ENCODE assay signal across 24 cellular contexts in the genomic region with DNA sequence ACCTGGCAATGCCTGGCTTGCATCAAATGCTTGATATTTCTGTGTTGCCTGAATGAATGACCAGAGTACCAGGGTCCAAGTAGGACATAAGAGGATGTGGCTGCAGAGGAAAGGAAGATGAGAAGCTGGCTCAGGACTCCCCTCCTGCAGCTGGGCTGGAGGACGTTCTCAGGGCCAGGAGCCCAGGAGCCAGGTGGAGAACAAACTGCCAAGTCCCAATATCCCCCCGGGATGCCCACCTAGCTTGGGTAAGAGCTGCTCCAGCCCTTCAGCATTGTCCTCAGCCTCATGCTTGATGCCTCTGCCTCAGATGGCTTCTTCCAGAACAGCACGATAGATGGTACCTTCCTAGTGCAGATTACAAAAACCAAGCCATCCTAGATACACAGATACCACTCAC. TPM values are rescaled to one million over a fixed set of nuclear protein-coding genes. Genes with fewer than 3 reads are reported as not detected.
"Had no signal": no experiment of that assay in that cellular context is flagged by ENCODE, and none has a peak within 500 bp of the region (broad histone marks: within the 10 kb centered on the region; RNA-seq: fewer than 3 reads in every experiment).

No MANE protein-coding gene starts in this region.

- DNase-seq: activated B cell treated with CpG ODN at 0.5 μM for 24 hours; activated CD4-positive, alpha-beta T cell treated with anti-CD3 and anti-CD28 coated beads, Interleukin-2, amount 10 ng/mL, durations not matched to agents 7 days and 5 days; activated CD8-positive, alpha-beta T cell treated with anti-CD3 and anti-CD28 coated beads for 36 hours; activated naive CD4-positive, alpha-beta T cell treated with anti-CD3 and anti-CD28 coated beads, Interleukin-2, amount 50 U/mL, for 16 hours; activated naive CD8-positive, alpha-beta T cell treated with anti-CD3 and anti-CD28 coated beads, Interleukin-2, amount 10 ng/mL, durations not matched to agents 7 days and 5 days; activated T-cell treated with anti-CD3 and anti-CD28 coated beads for 4 hours; anterior cingulate cortex; caudate nucleus; Karpas-422; MM.1S; NCI-H1105; NCI-H1436 treated with DMSO at 0.1 percent for 48 hours; NCI-H187; NCI-H2081; NCI-H510A treated with DMSO at 0.1 percent for 48 hours; NCI-H69; T-helper 2 cell; T1000 had no signal

- H3K27me3 Mint-ChIP-seq: activated CD4-positive, alpha-beta T cell treated with anti-CD3 and anti-CD28 coated beads, Interleukin-2, amount 10 ng/mL, durations not matched to agents 7 days and 5 days; activated T-helper 17 cell treated with anti-CD3 and anti-CD28 coated beads, Interleukin-2, amount 50 U/mL, for 72 hours had no signal

- H3K4me1 Mint-ChIP-seq: activated CD4-positive, alpha-beta T cell treated with anti-CD3 and anti-CD28 coated beads, Interleukin-2, amount 10 ng/mL, durations not matched to agents 7 days and 5 days; activated T-helper 17 cell treated with anti-CD3 and anti-CD28 coated beads, Interleukin-2, amount 50 U/mL, for 72 hours; T-cell had no signal

- H3K36me3 Mint-ChIP-seq: activated naive CD8-positive, alpha-beta T cell treated with anti-CD3 and anti-CD28 coated beads, Interleukin-2, amount 10 ng/mL, durations not matched to agents 7 days and 5 days; T-cell had no signal

- H3K9me3 Mint-ChIP-seq: activated B cell treated with CpG ODN at 0.5 μM for 24 hours; activated CD4-positive, alpha-beta T cell treated with anti-CD3 and anti-CD28 coated beads, Interleukin-2, amount 10 ng/mL, durations not matched to agents 7 days and 5 days; activated CD8-positive, alpha-beta T cell treated with anti-CD3 and anti-CD28 coated beads for 36 hours; activated naive CD8-positive, alpha-beta T cell treated with anti-CD3 and anti-CD28 coated beads, Interleukin-2, amount 10 ng/mL, durations not matched to agents 7 days and 5 days; activated T-helper 17 cell treated with anti-CD3 and anti-CD28 coated beads, Interleukin-2, amount 50 U/mL, for 72 hours; T-cell had no signal

- H3K27ac Mint-ChIP-seq: activated B cell treated with CpG ODN at 0.5 μM for 24 hours; activated CD8-positive, alpha-beta T cell treated with anti-CD3 and anti-CD28 coated beads for 36 hours; activated naive CD8-positive, alpha-beta T cell treated with anti-CD3 and anti-CD28 coated beads, Interleukin-2, amount 10 ng/mL, durations not matched to agents 7 days and 5 days; activated T-helper 17 cell treated with anti-CD3 and anti-CD28 coated beads, Interleukin-2, amount 50 U/mL, for 72 hours; T-cell had no signal

- ATAC-seq: activated CD8-positive, alpha-beta T cell treated with anti-CD3 and anti-CD28 coated beads for 36 hours; activated T-helper 17 cell treated with anti-CD3 and anti-CD28 coated beads, Interleukin-2, amount 50 U/mL, for 72 hours; K562; T-cell had no signal

- H3K4me3 Mint-ChIP-seq: activated B cell treated with CpG ODN at 0.5 μM for 24 hours; activated CD4-positive, alpha-beta T cell treated with anti-CD3 and anti-CD28 coated beads, Interleukin-2, amount 10 ng/mL, durations not matched to agents 7 days and 5 days; activated CD8-positive, alpha-beta T cell treated with anti-CD3 and anti-CD28 coated beads for 36 hours; activated naive CD8-positive, alpha-beta T cell treated with anti-CD3 and anti-CD28 coated beads, Interleukin-2, amount 10 ng/mL, durations not matched to agents 7 days and 5 days; activated T-helper 17 cell treated with anti-CD3 and anti-CD28 coated beads, Interleukin-2, amount 50 U/mL, for 72 hours; T-cell had no signal

- FAIRE-seq: K562, TTC549 had no signal

RNA-seq across cellular contexts. Expression of a gene that starts 8.6 kb away (rescaled TPM):
- total RNA-seq: activated B cell treated with CpG ODN at 0.5 μM for 24 hours; activated CD4-positive, alpha-beta T cell treated with anti-CD3 and anti-CD28 coated beads, Interleukin-2, amount 10 ng/mL, durations not matched to agents 7 days and 5 days; activated CD8-positive, alpha-beta T cell treated with anti-CD3 and anti-CD28 coated beads for 36 hours; activated naive CD8-positive, alpha-beta T cell treated with anti-CD3 and anti-CD28 coated beads, Interleukin-2, amount 10 ng/mL, durations not matched to agents 7 days and 5 days; activated T-helper 17 cell treated with anti-CD3 and anti-CD28 coated beads, Interleukin-2, amount 50 U/mL, for 72 hours; K562; OCI-LY7; T-cell had no signal

RNA-seq across cellular contexts. Expression of a gene that starts 26.8 kb away (rescaled TPM):
- total RNA-seq: activated B cell treated with CpG ODN at 0.5 μM for 24 hours; activated CD4-positive, alpha-beta T cell treated with anti-CD3 and anti-CD28 coated beads, Interleukin-2, amount 10 ng/mL, durations not matched to agents 7 days and 5 days; activated CD8-positive, alpha-beta T cell treated with anti-CD3 and anti-CD28 coated beads for 36 hours; activated naive CD8-positive, alpha-beta T cell treated with anti-CD3 and anti-CD28 coated beads, Interleukin-2, amount 10 ng/mL, durations not matched to agents 7 days and 5 days; activated T-helper 17 cell treated with anti-CD3 and anti-CD28 coated beads, Interleukin-2, amount 50 U/mL, for 72 hours; K562; OCI-LY7; T-cell had no signal

RNA-seq across cellular contexts. Expression of a gene that starts 51.3 kb away (rescaled TPM):
- total RNA-seq: activated CD8-positive, alpha-beta T cell treated with anti-CD3 and anti-CD28 coated beads for 36 hours; OCI-LY7; RPMI7951 had no signal
